Comparison of ENCODE assay signal across 1 cellular context in genomic region chr2:222859786-222860726, GRCh38.
A peak's percentile ranks its signal among the peaks of the same experiment; 100 is the strongest.
TF ChIP-seq lines count a peak whose summit lies in the region.

No MANE protein-coding gene starts in this region.

TF ChIP-seq in HepG2, 621 proteins besides CTCF, POLR2A, EP300 and RAD21 (continued from another document and continues in another):
- TF ChIP-seq CEBPZ (IDR thresholded peaks at IDR 0.05; ENCODE audit: low read length) (no peak), TCF7L2 (IDR thresholded peaks at IDR 0.05; ENCODE audit: low read depth, low read length) (no peak), SYNCRIP (IDR thresholded peaks at IDR 0.05; ENCODE audit: insufficient read depth, low read depth, low read length) (no peak), KDM2A (CRISPR knock-in tag; IDR thresholded peaks at IDR 0.05; ENCODE audit: borderline replicate concordance, low read depth) (no peak), IKZF4 (CRISPR knock-in tag; IDR thresholded peaks at IDR 0.05; ENCODE audit: borderline replicate concordance, low read depth, not compliant biosample characterization) (no peak), PRPF4 (IDR thresholded peaks at IDR 0.05; ENCODE audit: low read depth, low read length, poor library complexity, severe bottlenecking) (no peak), PCBP2 (optimal IDR thresholded peaks at IDR 0.05; ENCODE audit: low read depth, low read length, poor library complexity, severe bottlenecking) (no peak), ZNF615 (CRISPR knock-in tag; IDR thresholded peaks at IDR 0.05; ENCODE audit: borderline replicate concordance) (no peak), ZBTB44 (CRISPR knock-in tag; IDR thresholded peaks at IDR 0.05) (no peak), REPIN1 (CRISPR knock-in tag; IDR thresholded peaks at IDR 0.05; ENCODE audit: borderline replicate concordance, low read depth) (no peak), ZNF235 (CRISPR knock-in tag; IDR thresholded peaks at IDR 0.05; ENCODE audit: borderline replicate concordance) (no peak), ARID5B (CRISPR knock-in tag; IDR thresholded peaks at IDR 0.05) (peak; percentile 39; the same call in 1 of the 2 replicates), RXRA (CRISPR knock-in tag; IDR thresholded peaks at IDR 0.05) (peak; percentile 71; the same call in 1 of the 2 replicates), SMARCE1 (IDR thresholded peaks at IDR 0.05; ENCODE audit: borderline replicate concordance) (no peak), IRF2 (CRISPR knock-in tag; IDR thresholded peaks at IDR 0.05) (peak; percentile 16; the same call in 1 of the 2 replicates), ZNF563 (CRISPR knock-in tag; IDR thresholded peaks at IDR 0.05) (no peak), MBD4 (IDR thresholded peaks at IDR 0.05; ENCODE audit: borderline replicate concordance, low read length) (no peak), SNRNP70 (IDR thresholded peaks at IDR 0.05; ENCODE audit: low read depth, low read length) (no peak), RARG (CRISPR knock-in tag; IDR thresholded peaks at IDR 0.05; ENCODE audit: low read depth) (0 out of 2 replicates have a peak, but pooled peaks have one; percentile 33), HINFP (CRISPR knock-in tag; IDR thresholded peaks at IDR 0.05; ENCODE audit: low read depth) (no peak), MIXL1 (CRISPR knock-in tag; IDR thresholded peaks at IDR 0.05) (peak; percentile 39; the same call in 1 of the 2 replicates), ATF1 (CRISPR knock-in tag; IDR thresholded peaks at IDR 0.05) (no peak), NFAT5 (CRISPR knock-in tag; IDR thresholded peaks at IDR 0.05) (no peak), IRF1 (CRISPR knock-in tag; IDR thresholded peaks at IDR 0.05; ENCODE audit: low read depth) (no peak), HMGXB3 (CRISPR knock-in tag; IDR thresholded peaks at IDR 0.05; ENCODE audit: borderline replicate concordance) (no peak), ZBTB39 (CRISPR knock-in tag; IDR thresholded peaks at IDR 0.05) (no peak), DRAP1 (CRISPR knock-in tag; IDR thresholded peaks at IDR 0.05) (no peak; the same call in 1 of the 2 replicates), CCDC6 (CRISPR knock-in tag; IDR thresholded peaks at IDR 0.05) (no peak; the same call in 1 of the 2 replicates), NFRKB (IDR thresholded peaks at IDR 0.05) (no peak), RFX1 (IDR thresholded peaks at IDR 0.05) (no peak), CREM (IDR thresholded peaks at IDR 0.05) (peak; percentile 45), CREM (CRISPR knock-in tag; IDR thresholded peaks at IDR 0.05) (no peak), ZNF83 (CRISPR knock-in tag; IDR thresholded peaks at IDR 0.05; ENCODE audit: borderline replicate concordance) (no peak)
